Comparison of ENCODE assay signal across 2 cellular contexts in genomic region chr3:32817195-32817560, GRCh38.
TF ChIP-seq lines count a peak whose summit lies in the region.

No MANE protein-coding gene starts in this region.

TF ChIP-seq in SK-N-SH, 30 proteins besides CTCF, POLR2A, EP300 and RAD21 (continued from another document):
- TF ChIP-seq, protein P1, sequence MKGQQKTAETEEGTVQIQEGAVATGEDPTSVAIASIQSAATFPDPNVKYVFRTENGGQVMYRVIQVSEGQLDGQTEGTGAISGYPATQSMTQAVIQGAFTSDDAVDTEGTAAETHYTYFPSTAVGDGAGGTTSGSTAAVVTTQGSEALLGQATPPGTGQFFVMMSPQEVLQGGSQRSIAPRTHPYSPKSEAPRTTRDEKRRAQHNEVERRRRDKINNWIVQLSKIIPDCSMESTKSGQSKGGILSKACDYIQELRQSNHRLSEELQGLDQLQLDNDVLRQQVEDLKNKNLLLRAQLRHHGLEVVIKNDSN (IDR thresholded peaks at IDR 0.05; ENCODE audit: borderline replicate concordance, low read depth): no peak
- no peak for TF ChIP-seq SIN3A (IDR thresholded peaks at IDR 0.05; ENCODE audit: borderline replicate concordance, low read depth, low read length)
- TF ChIP-seq RFX5 (IDR thresholded peaks at IDR 0.05; ENCODE audit: low read length): no peak
- no peak for TF ChIP-seq POLR2AphosphoS5 (IDR thresholded peaks at IDR 0.05; ENCODE audit: low read depth, low read length)

TF ChIP-seq in SK-N-SH treated with all-trans-retinoic acid at 6 μM for 48 hours, 23 proteins besides CTCF, POLR2A, EP300 and RAD21 (continued from another document):
- TF ChIP-seq, protein P2, sequence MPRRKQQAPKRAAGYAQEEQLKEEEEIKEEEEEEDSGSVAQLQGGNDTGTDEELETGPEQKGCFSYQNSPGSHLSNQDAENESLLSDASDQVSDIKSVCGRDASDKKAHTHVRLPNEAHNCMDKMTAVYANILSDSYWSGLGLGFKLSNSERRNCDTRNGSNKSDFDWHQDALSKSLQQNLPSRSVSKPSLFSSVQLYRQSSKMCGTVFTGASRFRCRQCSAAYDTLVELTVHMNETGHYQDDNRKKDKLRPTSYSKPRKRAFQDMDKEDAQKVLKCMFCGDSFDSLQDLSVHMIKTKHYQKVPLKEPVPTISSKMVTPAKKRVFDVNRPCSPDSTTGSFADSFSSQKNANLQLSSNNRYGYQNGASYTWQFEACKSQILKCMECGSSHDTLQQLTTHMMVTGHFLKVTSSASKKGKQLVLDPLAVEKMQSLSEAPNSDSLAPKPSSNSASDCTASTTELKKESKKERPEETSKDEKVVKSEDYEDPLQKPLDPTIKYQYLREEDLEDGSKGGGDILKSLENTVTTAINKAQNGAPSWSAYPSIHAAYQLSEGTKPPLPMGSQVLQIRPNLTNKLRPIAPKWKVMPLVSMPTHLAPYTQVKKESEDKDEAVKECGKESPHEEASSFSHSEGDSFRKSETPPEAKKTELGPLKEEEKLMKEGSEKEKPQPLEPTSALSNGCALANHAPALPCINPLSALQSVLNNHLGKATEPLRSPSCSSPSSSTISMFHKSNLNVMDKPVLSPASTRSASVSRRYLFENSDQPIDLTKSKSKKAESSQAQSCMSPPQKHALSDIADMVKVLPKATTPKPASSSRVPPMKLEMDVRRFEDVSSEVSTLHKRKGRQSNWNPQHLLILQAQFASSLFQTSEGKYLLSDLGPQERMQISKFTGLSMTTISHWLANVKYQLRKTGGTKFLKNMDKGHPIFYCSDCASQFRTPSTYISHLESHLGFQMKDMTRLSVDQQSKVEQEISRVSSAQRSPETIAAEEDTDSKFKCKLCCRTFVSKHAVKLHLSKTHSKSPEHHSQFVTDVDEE (CRISPR knock-in tag; IDR thresholded peaks at IDR 0.05): no peak
- no peak for TF ChIP-seq ZNF70 (CRISPR knock-in tag; IDR thresholded peaks at IDR 0.05)
- TF ChIP-seq ZC3H10 (CRISPR knock-in tag; IDR thresholded peaks at IDR 0.05): no peak
- TF ChIP-seq, protein P3, sequence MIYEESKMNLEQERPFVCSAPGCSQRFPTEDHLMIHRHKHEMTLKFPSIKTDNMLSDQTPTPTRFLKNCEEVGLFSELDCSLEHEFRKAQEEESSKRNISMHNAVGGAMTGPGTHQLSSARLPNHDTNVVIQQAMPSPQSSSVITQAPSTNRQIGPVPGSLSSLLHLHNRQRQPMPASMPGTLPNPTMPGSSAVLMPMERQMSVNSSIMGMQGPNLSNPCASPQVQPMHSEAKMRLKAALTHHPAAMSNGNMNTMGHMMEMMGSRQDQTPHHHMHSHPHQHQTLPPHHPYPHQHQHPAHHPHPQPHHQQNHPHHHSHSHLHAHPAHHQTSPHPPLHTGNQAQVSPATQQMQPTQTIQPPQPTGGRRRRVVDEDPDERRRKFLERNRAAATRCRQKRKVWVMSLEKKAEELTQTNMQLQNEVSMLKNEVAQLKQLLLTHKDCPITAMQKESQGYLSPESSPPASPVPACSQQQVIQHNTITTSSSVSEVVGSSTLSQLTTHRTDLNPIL (CRISPR knock-in tag; IDR thresholded peaks at IDR 0.05; ENCODE audit: low read depth): no peak
- no peak for TF ChIP-seq ARNTL (CRISPR knock-in tag; IDR thresholded peaks at IDR 0.05; ENCODE audit: borderline replicate concordance, low read depth)
- no peak for TF ChIP-seq SNAI2 (CRISPR knock-in tag; IDR thresholded peaks at IDR 0.05)
- no peak for TF ChIP-seq GLIS3 (CRISPR knock-in tag; IDR thresholded peaks at IDR 0.05)
